In genomic region chr5:72452515-72453259, GRCh38 we compare ENCODE assay signal across 8 cellular contexts. TPM values are rescaled to one million over a fixed set of nuclear protein-coding genes. Genes with fewer than 3 reads are reported as not detected.
DNase-seq lines count a peak whose midpoint lies in the region; TF ChIP-seq lines count a peak whose summit lies in the region.
"Had no signal": no experiment of that assay in that cellular context is flagged by ENCODE, and none has a peak within 500 bp of the region (broad histone marks: within the 10 kb centered on the region; RNA-seq: fewer than 3 reads in every experiment).

No MANE protein-coding gene starts in this region.

- no peak for TF ChIP-seq POLR2A in vagina (IDR thresholded peaks at IDR 0.05)

- intact Hi-C loops in vagina (cut with DNase I), result loop anchor here (10.0 kb wide), 1 partner anchor 52 kb away; the partner anchor contains the start of gene ZNF366

- TF ChIP-seq CTCF in coronary artery (IDR thresholded peaks at IDR 0.05) (no peak), vagina (IDR thresholded peaks at IDR 0.05) (no peak)

- DNase-seq in HK-2 (ENCODE audit: unreplicated experiment) (peak; percentile 5), coronary artery (ENCODE audit: low spot score) (peak; percentile 90), medulla oblongata (ENCODE audit: extremely low spot score) (peak; percentile 25), vagina (ENCODE audit: extremely low spot score in 2 of 2) (peak in 1 of 2 donors; percentile 96), NCI-H1105 treated with DMSO at 0.1 percent for 48 hours (lab: John Stamatoyannopoulos, UW) (no peak), NCI-H2029 treated with DMSO at 0.1 percent for 48 hours (lab: John Stamatoyannopoulos, UW) (no peak)
- no peak for DNase-seq in activated naive CD4-positive, alpha-beta T cell treated with anti-CD3 and anti-CD28 coated beads, Interleukin-2, amount 10 ng/mL, durations not matched to agents 7 days and 5 days

- no peaks in the 10 kb centered on the region for H3K4me1 Mint-ChIP-seq in activated naive CD4-positive, alpha-beta T cell treated with anti-CD3 and anti-CD28 coated beads, Interleukin-2, amount 10 ng/mL, durations not matched to agents 7 days and 5 days

- H3K27me3 ChIP-seq in vagina, result no peaks in the 10 kb centered on the region

- H3K27ac ChIP-seq in coronary artery, result peak overlapping the region; percentile 82 to 99
- peak overlapping the region; percentile 90 for H3K27ac ChIP-seq in vagina

- H3K36me3 Mint-ChIP-seq in activated naive CD4-positive, alpha-beta T cell treated with anti-CD3 and anti-CD28 coated beads, Interleukin-2, amount 10 ng/mL, durations not matched to agents 7 days and 5 days, result no peaks in the 10 kb centered on the region

- H3K9me3 ChIP-seq in vagina, result no peaks in the 10 kb centered on the region

- CTCF ChIA-PET in activated naive CD4-positive, alpha-beta T cell treated with anti-CD3 and anti-CD28 coated beads, Interleukin-2, amount 10 ng/mL, durations not matched to agents 7 days and 5 days (lab: Charles Lee), result no interaction called here

- H3K4me3 ChIP-seq in coronary artery (peak overlapping the region; percentile 34), vagina (no peak overlapping the region)

- H3K4me1 ChIP-seq in vagina, result peaks cover 39% of the 10 kb centered on the region

- H3K27me3 Mint-ChIP-seq in activated naive CD4-positive, alpha-beta T cell treated with anti-CD3 and anti-CD28 coated beads, Interleukin-2, amount 10 ng/mL, durations not matched to agents 7 days and 5 days, result peaks cover 23% of the 10 kb centered on the region

- no peak overlapping the region for H3K4me3 Mint-ChIP-seq in activated naive CD4-positive, alpha-beta T cell treated with anti-CD3 and anti-CD28 coated beads, Interleukin-2, amount 10 ng/mL, durations not matched to agents 7 days and 5 days

- no peaks in the 10 kb centered on the region for H3K36me3 ChIP-seq in vagina

- no peak overlapping the region for H3K27ac Mint-ChIP-seq in activated naive CD4-positive, alpha-beta T cell treated with anti-CD3 and anti-CD28 coated beads, Interleukin-2, amount 10 ng/mL, durations not matched to agents 7 days and 5 days

- H3K9me3 Mint-ChIP-seq in activated naive CD4-positive, alpha-beta T cell treated with anti-CD3 and anti-CD28 coated beads, Interleukin-2, amount 10 ng/mL, durations not matched to agents 7 days and 5 days, result no peaks in the 10 kb centered on the region

RNA-seq across cellular contexts. Expression of gene ZNF366, which starts 54.5 kb away (rescaled TPM):
- 3.2 TPM for total RNA-seq in vagina
- total RNA-seq: T-helper 1 cell treated with Interleukin-12 subunit alpha and Interleukin-12 subunit beta and Interleukin-4 antibody, amounts not matched to agents 30 ng/mL and 1 ng/mL, for 36 hours had no signal

Comparison
In these comparisons a context has a peak if more than half of its experiments do, and no peak if none do; other contexts are left out.
1. DNase-seq: peak in HK-2 (single experiment), coronary artery (single experiment) and medulla oblongata (single experiment); none in NCI-H1105 treated with DMSO at 0.1 percent for 48 hours (single experiment), activated naive CD4-positive, alpha-beta T cell treated with anti-CD3 and anti-CD28 coated beads, Interleukin-2, amount 10 ng/mL, durations not matched to agents 7 days and 5 days (single experiment) and NCI-H2029 treated with DMSO at 0.1 percent for 48 hours (single experiment).